ENCODE assay signal across 1 cellular context in genomic region chr19:15180451-15181390, GRCh38.
A peak's percentile ranks its signal among the peaks of the same experiment; 100 is the strongest.
TF ChIP-seq lines count a peak whose summit lies in the region.

No MANE protein-coding gene starts in this region.

TF ChIP-seq in K562, 482 proteins besides CTCF, POLR2A, EP300 and RAD21 (continued from another document):
- no peak for TF ChIP-seq RREB1 (CRISPR knock-in tag; IDR thresholded peaks at IDR 0.05)
- peak; percentile 50 to 58; a peak in 3 of 4 replicates for TF ChIP-seq NRF1 (conservative IDR thresholded peaks at IDR 0.05 in 1 of 2, IDR thresholded peaks at IDR 0.05 in 1 of 2)
- peak; percentile 36; the same call in 1 of the 2 replicates for TF ChIP-seq MTA3 (IDR thresholded peaks at IDR 0.05; ENCODE audit: borderline replicate concordance)
- TF ChIP-seq ZBTB7A (IDR thresholded peaks at IDR 0.05; ENCODE audit: borderline replicate concordance, control insufficient read depth, low read depth, low read length) = peak; percentile 28; the same call in 1 of the 2 replicates
- peak; percentile 24 for TF ChIP-seq E2F8 (IDR thresholded peaks at IDR 0.05; ENCODE audit: low read depth, partially characterized antibody)
- TF ChIP-seq ETV5 (CRISPR knock-in tag; IDR thresholded peaks at IDR 0.05; ENCODE audit: low read depth) = peak; percentile 64
- peak; percentile 71 for TF ChIP-seq RBFOX2 (IDR thresholded peaks at IDR 0.05; ENCODE audit: low read depth, low read length)
- no peak for TF ChIP-seq BCOR (IDR thresholded peaks at IDR 0.05)
- TF ChIP-seq NKRF (IDR thresholded peaks at IDR 0.05; ENCODE audit: borderline replicate concordance) = 0 out of 2 replicates have a peak, but pooled peaks have one; percentile 41
- TF ChIP-seq ZNF282 (CRISPR knock-in tag; IDR thresholded peaks at IDR 0.05) = 0 out of 2 replicates have a peak, but pooled peaks have one; percentile 65
- peak; percentile 28 for TF ChIP-seq PHF20 (IDR thresholded peaks at IDR 0.05; ENCODE audit: partially characterized antibody)
- peak; percentile 18 for TF ChIP-seq HMGN3 (IDR thresholded peaks at IDR 0.05; ENCODE audit: borderline replicate concordance, extremely low read depth, insufficient read length, low read depth, low read length)
- TF ChIP-seq, protein P1, sequence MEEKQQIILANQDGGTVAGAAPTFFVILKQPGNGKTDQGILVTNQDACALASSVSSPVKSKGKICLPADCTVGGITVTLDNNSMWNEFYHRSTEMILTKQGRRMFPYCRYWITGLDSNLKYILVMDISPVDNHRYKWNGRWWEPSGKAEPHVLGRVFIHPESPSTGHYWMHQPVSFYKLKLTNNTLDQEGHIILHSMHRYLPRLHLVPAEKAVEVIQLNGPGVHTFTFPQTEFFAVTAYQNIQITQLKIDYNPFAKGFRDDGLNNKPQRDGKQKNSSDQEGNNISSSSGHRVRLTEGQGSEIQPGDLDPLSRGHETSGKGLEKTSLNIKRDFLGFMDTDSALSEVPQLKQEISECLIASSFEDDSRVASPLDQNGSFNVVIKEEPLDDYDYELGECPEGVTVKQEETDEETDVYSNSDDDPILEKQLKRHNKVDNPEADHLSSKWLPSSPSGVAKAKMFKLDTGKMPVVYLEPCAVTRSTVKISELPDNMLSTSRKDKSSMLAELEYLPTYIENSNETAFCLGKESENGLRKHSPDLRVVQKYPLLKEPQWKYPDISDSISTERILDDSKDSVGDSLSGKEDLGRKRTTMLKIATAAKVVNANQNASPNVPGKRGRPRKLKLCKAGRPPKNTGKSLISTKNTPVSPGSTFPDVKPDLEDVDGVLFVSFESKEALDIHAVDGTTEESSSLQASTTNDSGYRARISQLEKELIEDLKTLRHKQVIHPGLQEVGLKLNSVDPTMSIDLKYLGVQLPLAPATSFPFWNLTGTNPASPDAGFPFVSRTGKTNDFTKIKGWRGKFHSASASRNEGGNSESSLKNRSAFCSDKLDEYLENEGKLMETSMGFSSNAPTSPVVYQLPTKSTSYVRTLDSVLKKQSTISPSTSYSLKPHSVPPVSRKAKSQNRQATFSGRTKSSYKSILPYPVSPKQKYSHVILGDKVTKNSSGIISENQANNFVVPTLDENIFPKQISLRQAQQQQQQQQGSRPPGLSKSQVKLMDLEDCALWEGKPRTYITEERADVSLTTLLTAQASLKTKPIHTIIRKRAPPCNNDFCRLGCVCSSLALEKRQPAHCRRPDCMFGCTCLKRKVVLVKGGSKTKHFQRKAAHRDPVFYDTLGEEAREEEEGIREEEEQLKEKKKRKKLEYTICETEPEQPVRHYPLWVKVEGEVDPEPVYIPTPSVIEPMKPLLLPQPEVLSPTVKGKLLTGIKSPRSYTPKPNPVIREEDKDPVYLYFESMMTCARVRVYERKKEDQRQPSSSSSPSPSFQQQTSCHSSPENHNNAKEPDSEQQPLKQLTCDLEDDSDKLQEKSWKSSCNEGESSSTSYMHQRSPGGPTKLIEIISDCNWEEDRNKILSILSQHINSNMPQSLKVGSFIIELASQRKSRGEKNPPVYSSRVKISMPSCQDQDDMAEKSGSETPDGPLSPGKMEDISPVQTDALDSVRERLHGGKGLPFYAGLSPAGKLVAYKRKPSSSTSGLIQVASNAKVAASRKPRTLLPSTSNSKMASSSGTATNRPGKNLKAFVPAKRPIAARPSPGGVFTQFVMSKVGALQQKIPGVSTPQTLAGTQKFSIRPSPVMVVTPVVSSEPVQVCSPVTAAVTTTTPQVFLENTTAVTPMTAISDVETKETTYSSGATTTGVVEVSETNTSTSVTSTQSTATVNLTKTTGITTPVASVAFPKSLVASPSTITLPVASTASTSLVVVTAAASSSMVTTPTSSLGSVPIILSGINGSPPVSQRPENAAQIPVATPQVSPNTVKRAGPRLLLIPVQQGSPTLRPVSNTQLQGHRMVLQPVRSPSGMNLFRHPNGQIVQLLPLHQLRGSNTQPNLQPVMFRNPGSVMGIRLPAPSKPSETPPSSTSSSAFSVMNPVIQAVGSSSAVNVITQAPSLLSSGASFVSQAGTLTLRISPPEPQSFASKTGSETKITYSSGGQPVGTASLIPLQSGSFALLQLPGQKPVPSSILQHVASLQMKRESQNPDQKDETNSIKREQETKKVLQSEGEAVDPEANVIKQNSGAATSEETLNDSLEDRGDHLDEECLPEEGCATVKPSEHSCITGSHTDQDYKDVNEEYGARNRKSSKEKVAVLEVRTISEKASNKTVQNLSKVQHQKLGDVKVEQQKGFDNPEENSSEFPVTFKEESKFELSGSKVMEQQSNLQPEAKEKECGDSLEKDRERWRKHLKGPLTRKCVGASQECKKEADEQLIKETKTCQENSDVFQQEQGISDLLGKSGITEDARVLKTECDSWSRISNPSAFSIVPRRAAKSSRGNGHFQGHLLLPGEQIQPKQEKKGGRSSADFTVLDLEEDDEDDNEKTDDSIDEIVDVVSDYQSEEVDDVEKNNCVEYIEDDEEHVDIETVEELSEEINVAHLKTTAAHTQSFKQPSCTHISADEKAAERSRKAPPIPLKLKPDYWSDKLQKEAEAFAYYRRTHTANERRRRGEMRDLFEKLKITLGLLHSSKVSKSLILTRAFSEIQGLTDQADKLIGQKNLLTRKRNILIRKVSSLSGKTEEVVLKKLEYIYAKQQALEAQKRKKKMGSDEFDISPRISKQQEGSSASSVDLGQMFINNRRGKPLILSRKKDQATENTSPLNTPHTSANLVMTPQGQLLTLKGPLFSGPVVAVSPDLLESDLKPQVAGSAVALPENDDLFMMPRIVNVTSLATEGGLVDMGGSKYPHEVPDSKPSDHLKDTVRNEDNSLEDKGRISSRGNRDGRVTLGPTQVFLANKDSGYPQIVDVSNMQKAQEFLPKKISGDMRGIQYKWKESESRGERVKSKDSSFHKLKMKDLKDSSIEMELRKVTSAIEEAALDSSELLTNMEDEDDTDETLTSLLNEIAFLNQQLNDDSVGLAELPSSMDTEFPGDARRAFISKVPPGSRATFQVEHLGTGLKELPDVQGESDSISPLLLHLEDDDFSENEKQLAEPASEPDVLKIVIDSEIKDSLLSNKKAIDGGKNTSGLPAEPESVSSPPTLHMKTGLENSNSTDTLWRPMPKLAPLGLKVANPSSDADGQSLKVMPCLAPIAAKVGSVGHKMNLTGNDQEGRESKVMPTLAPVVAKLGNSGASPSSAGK (IDR thresholded peaks at IDR 0.05) = peak; percentile 79
- TF ChIP-seq SMAD3 (CRISPR knock-in tag; conservative IDR thresholded peaks at IDR 0.05) = 0 out of 2 replicates have a peak, but pooled peaks have one; percentile 24
- TF ChIP-seq ZNF197 (CRISPR knock-in tag; IDR thresholded peaks at IDR 0.05; ENCODE audit: low read depth) = no peak
- TF ChIP-seq ATF7 (IDR thresholded peaks at IDR 0.05) = 0 out of 2 replicates have a peak, but pooled peaks have one; percentile 33
- TF ChIP-seq SP1 (CRISPR knock-in tag; IDR thresholded peaks at IDR 0.05) = peak; percentile 45; the same call in 1 of the 2 replicates
- peak; percentile 31; the same call in 1 of the 2 replicates for TF ChIP-seq CBFA2T3 (IDR thresholded peaks at IDR 0.05)
- TF ChIP-seq TEAD2 (tag; IDR thresholded peaks at IDR 0.05) = no peak
- TF ChIP-seq EGR1 (conservative IDR thresholded peaks at IDR 0.05) = peak; percentile 95
- TF ChIP-seq FOXK2 (conservative IDR thresholded peaks at IDR 0.05 in 1 of 2, IDR thresholded peaks at IDR 0.05 in 1 of 2; ENCODE audit: low read depth in 2 of 2) = no peak
- TF ChIP-seq ZFP91 (CRISPR knock-in tag; IDR thresholded peaks at IDR 0.05) = no peak
- TF ChIP-seq TBP (optimal IDR thresholded peaks at IDR 0.05; ENCODE audit: low read depth, low read length) = peak; percentile 44
- peak in 1 of 2 experiments; percentile 54; a peak in 1 of 4 replicates for TF ChIP-seq MNT (conservative IDR thresholded peaks at IDR 0.05)
- TF ChIP-seq MAZ (CRISPR knock-in tag; conservative IDR thresholded peaks at IDR 0.05 in 1 of 2, IDR thresholded peaks at IDR 0.05 in 1 of 2) = peak; percentile 66 to 70
- no peak for TF ChIP-seq NEUROD1 (IDR thresholded peaks at IDR 0.05; ENCODE audit: borderline replicate concordance, low read depth, low read length, partially characterized antibody)
- no peak for TF ChIP-seq SRF (CRISPR knock-in tag; IDR thresholded peaks at IDR 0.05)
- TF ChIP-seq HDAC2 (IDR thresholded peaks at IDR 0.05) = 0 out of 2 replicates have a peak, but pooled peaks have one; percentile 37
